9 cellular contexts compared by ENCODE assay signal in genomic region chr12:7972269-7972668, GRCh38. TPM values are rescaled to one million over a fixed set of nuclear protein-coding genes. Genes with fewer than 3 reads are reported as not detected.
DNase-seq lines count a peak whose midpoint lies in the region; ATAC-seq, FAIRE-seq and TF ChIP-seq lines count a peak whose summit lies in the region.
"Not testable (repeated sequence)": the region's sequence is repeated elsewhere in the genome, so short reads cannot be mapped to it uniquely, and the experiment has no call there.
"Had no signal": no experiment of that assay in that cellular context is flagged by ENCODE, and none has a peak within 500 bp of the region (broad histone marks: within the 10 kb centered on the region; RNA-seq: fewer than 3 reads in every experiment).

No MANE protein-coding gene starts in this region.

- not testable (repeated sequence) for H2AFZ ChIP-seq in HepG2 (ENCODE audit: low read length)

- not testable (repeated sequence) for H3K27me3 ChIP-seq in CD4-positive, CD25-positive, alpha-beta regulatory T cell (ENCODE audit: control insufficient read depth, insufficient read depth, low read length); HepG2 (ENCODE audit: control insufficient read depth in 1 of 2, insufficient read depth in 2 of 2, low read length in 2 of 2)

- not testable (repeated sequence) for H3K9ac ChIP-seq in HepG2 (ENCODE audit: insufficient read depth, low read depth, low read length)

- not testable (repeated sequence) for BruUV-seq in HepG2 (replicated peaks; lab: Mats Ljungman, UMichigan)

- H3K4me1 ChIP-seq in CD4-positive, CD25-positive, alpha-beta regulatory T cell (ENCODE audit: control insufficient read depth, insufficient read depth, low read length, poor library complexity, severe bottlenecking) = peaks cover 24% of the 10 kb centered on the region
- H3K4me1 ChIP-seq in HepG2 (ENCODE audit: insufficient read depth, low read length) = not testable (repeated sequence)

- not testable (repeated sequence) for H3K9me3 ChIP-seq in CD4-positive, CD25-positive, alpha-beta regulatory T cell (ENCODE audit: control insufficient read depth in 2 of 2, low read length in 2 of 2); HepG2 (ENCODE audit: low read length)

- peak in 1 of 3 donors; percentile 43 for DNase-seq in CD4-positive, CD25-positive, alpha-beta regulatory T cell
- DNase-seq in H54 (ENCODE audit: insufficient read length, low spot score); T-helper 2 cell treated with Interferon-gamma antibody and Interleukin-4, amounts not matched to agents 5 μg/mL and 100 μg/mL, for 36 hours (ENCODE audit: low spot score); activated T-cell treated with anti-CD3 and anti-CD28 coated beads, Interleukin-2, amount 50 U/mL, for 72 hours; HepG2 (ENCODE audit: low spot score); neural crest cell (ENCODE audit: low read depth, low spot score); type B pancreatic cell (ENCODE audit: extremely low spot score, unreplicated experiment): not testable (repeated sequence)

- in situ Hi-C loops in HepG2 (cut with HindIII; ENCODE audit: extremely low pct_ligation_motif_present, low pct_unique_long_range_greater_than_20kb) = not testable (repeated sequence)

- not testable (repeated sequence) for H3K36me3 ChIP-seq in CD4-positive, CD25-positive, alpha-beta regulatory T cell (ENCODE audit: control insufficient read depth, insufficient read depth, low read length); HepG2 (replicated peaks in 1 of 2; ENCODE audit: control insufficient read depth in 1 of 2, insufficient read depth in 2 of 2, low read length in 2 of 2)

- not testable (repeated sequence) for H4K20me1 ChIP-seq in HepG2 (ENCODE audit: insufficient read depth, low read length)

- WGBS in HepG2 (ENCODE audit: low lambda C conversion rate) = 36% methylated on average over 3 of the region's 9 CpGs

- H3K4me2 ChIP-seq in HepG2 (ENCODE audit: low read depth, low read length) = not testable (repeated sequence)

- CTCF ChIA-PET in HepG2 (lab: Yijun Ruan, JAX; ENCODE audit: low intra/inter-chr PET ratio, low total read pairs) = not testable (repeated sequence)

- TF ChIP-seq POLR2A in H54 (IDR thresholded peaks at IDR 0.05; ENCODE audit: low read depth, low read length); HepG2 (IDR thresholded peaks at IDR 0.05; ENCODE audit: insufficient read depth in 1 of 2, low read depth in 2 of 2, low read length in 2 of 2): not testable (repeated sequence)

- ATAC-seq in CD4-positive, CD25-positive, alpha-beta regulatory T cell (ENCODE audit: low read depth in 2 of 2) = peak; percentile 19 to 49
- ATAC-seq in activated T-cell treated with anti-CD3 and anti-CD28 coated beads, Interleukin-2, amount 50 U/mL, for 72 hours (replicated peaks in 1 of 2) = peak; percentile 29 to 70
- ATAC-seq in HepG2 = not testable (repeated sequence)

- H3K79me2 ChIP-seq in HepG2 (ENCODE audit: insufficient read depth, low read length) = not testable (repeated sequence)

- peaks cover 15 to 38% (median 27%) of the 10 kb centered on the region in 4 donors for H3K4me1 Mint-ChIP-seq in CD4-positive, CD25-positive, alpha-beta regulatory T cell
- H3K4me1 Mint-ChIP-seq in T-helper 2 cell treated with Interferon-gamma antibody and Interleukin-4, amounts not matched to agents 5 μg/mL and 100 μg/mL, for 36 hours (ENCODE audit: low read depth) = peaks cover 31% of the 10 kb centered on the region
- peaks cover 56% of the 10 kb centered on the region for H3K4me1 Mint-ChIP-seq in activated T-cell treated with anti-CD3 and anti-CD28 coated beads, Interleukin-2, amount 50 U/mL, for 72 hours (ENCODE audit: low read depth)
- H3K4me1 Mint-ChIP-seq in brain (peaks cover 68% of the 10 kb centered on the region), neural crest cell (peaks cover 41% of the 10 kb centered on the region)
- not testable (repeated sequence) for H3K4me1 Mint-ChIP-seq in type B pancreatic cell (ENCODE audit: unreplicated experiment)

- TF ChIP-seq EP300 in HepG2 (IDR thresholded peaks at IDR 0.05; ENCODE audit: low read depth in 2 of 2, low read length in 2 of 2); HepG2 (CRISPR knock-in tag; IDR thresholded peaks at IDR 0.05; ENCODE audit: borderline replicate concordance): not testable (repeated sequence)

- H3K36me3 Mint-ChIP-seq in CD4-positive, CD25-positive, alpha-beta regulatory T cell; activated T-cell treated with anti-CD3 and anti-CD28 coated beads, Interleukin-2, amount 50 U/mL, for 72 hours (ENCODE audit: insufficient read depth in 2 of 2); neural crest cell (ENCODE audit: low read depth): not testable (repeated sequence)
- peaks cover 14% of the 10 kb centered on the region for H3K36me3 Mint-ChIP-seq in T-helper 2 cell treated with Interferon-gamma antibody and Interleukin-4, amounts not matched to agents 5 μg/mL and 100 μg/mL, for 36 hours (ENCODE audit: low read depth)
- H3K36me3 Mint-ChIP-seq in brain (peaks cover 16% of the 10 kb centered on the region), type B pancreatic cell (peaks cover 11% of the 10 kb centered on the region)

- H3K4me3 ChIP-seq in CD4-positive, CD25-positive, alpha-beta regulatory T cell (ENCODE audit: low read depth, low read length) = peak overlapping the region; percentile 47
- not testable (repeated sequence) for H3K4me3 ChIP-seq in HepG2 (replicated peaks in 1 of 3; ENCODE audit: insufficient read depth in 1 of 3, low read depth in 2 of 3, low read length in 3 of 3)

- TF ChIP-seq CTCF in brain (conservative IDR thresholded peaks at IDR 0.05); HepG2 (CRISPR knock-in tag; IDR thresholded peaks at IDR 0.05); neural crest cell (conservative IDR thresholded peaks at IDR 0.05); type B pancreatic cell (conservative IDR thresholded peaks at IDR 0.05): not testable (repeated sequence)

- intact Hi-C loops in HepG2 (cut with micrococcal nuclease; ENCODE audit: unreplicated experiment) = not testable (repeated sequence)

- H3K27me3 Mint-ChIP-seq in CD4-positive, CD25-positive, alpha-beta regulatory T cell; T-helper 2 cell treated with Interferon-gamma antibody and Interleukin-4, amounts not matched to agents 5 μg/mL and 100 μg/mL, for 36 hours (ENCODE audit: low read depth); activated T-cell treated with anti-CD3 and anti-CD28 coated beads, Interleukin-2, amount 50 U/mL, for 72 hours (ENCODE audit: low read depth); brain; neural crest cell (ENCODE audit: low read depth); type B pancreatic cell: not testable (repeated sequence)

- TF ChIP-seq RAD21 in HepG2 (CRISPR knock-in tag; IDR thresholded peaks at IDR 0.05) = not testable (repeated sequence)

- POLR2A ChIA-PET in HepG2 (lab: Yijun Ruan, JAX) = not testable (repeated sequence)

- peak overlapping the region; percentile 61 to 90 (median 89) for H3K27ac Mint-ChIP-seq in CD4-positive, CD25-positive, alpha-beta regulatory T cell
- H3K27ac Mint-ChIP-seq in T-helper 2 cell treated with Interferon-gamma antibody and Interleukin-4, amounts not matched to agents 5 μg/mL and 100 μg/mL, for 36 hours = peak overlapping the region; percentile 85
- H3K27ac Mint-ChIP-seq in activated T-cell treated with anti-CD3 and anti-CD28 coated beads, Interleukin-2, amount 50 U/mL, for 72 hours = peak overlapping the region; percentile 87
- H3K27ac Mint-ChIP-seq in brain (peak overlapping the region in 3 of 5 experiments; percentile 41 to 92 (median 61)), type B pancreatic cell (peak overlapping the region; percentile 80)
- not testable (repeated sequence) for H3K27ac Mint-ChIP-seq in neural crest cell (ENCODE audit: unreplicated experiment)

- H3K4me3 Mint-ChIP-seq in CD4-positive, CD25-positive, alpha-beta regulatory T cell = peak overlapping the region; percentile 64 to 96 (median 82)
- peak overlapping the region; percentile 81 for H3K4me3 Mint-ChIP-seq in T-helper 2 cell treated with Interferon-gamma antibody and Interleukin-4, amounts not matched to agents 5 μg/mL and 100 μg/mL, for 36 hours
- peak overlapping the region; percentile 80 to 88 for H3K4me3 Mint-ChIP-seq in activated T-cell treated with anti-CD3 and anti-CD28 coated beads, Interleukin-2, amount 50 U/mL, for 72 hours
- peak overlapping the region; percentile 38 to 72 (median 64) for H3K4me3 Mint-ChIP-seq in brain
- peak overlapping the region; percentile 38 for H3K4me3 Mint-ChIP-seq in neural crest cell
- peak overlapping the region; percentile 69 for H3K4me3 Mint-ChIP-seq in type B pancreatic cell

- not testable (repeated sequence) for H3K9me3 Mint-ChIP-seq in CD4-positive, CD25-positive, alpha-beta regulatory T cell; T-helper 2 cell treated with Interferon-gamma antibody and Interleukin-4, amounts not matched to agents 5 μg/mL and 100 μg/mL, for 36 hours; activated T-cell treated with anti-CD3 and anti-CD28 coated beads, Interleukin-2, amount 50 U/mL, for 72 hours; neural crest cell; type B pancreatic cell
- peaks cover 6 to 28% (median 10%) of the 10 kb centered on the region in 5 experiments for H3K9me3 Mint-ChIP-seq in brain

- peak; percentile 53 for FAIRE-seq in H54 (lab: Jason Lieb, UNC)
- FAIRE-seq in HepG2 (lab: Jason Lieb, UNC) = peak; percentile 40

- H3K27ac ChIP-seq in CD4-positive, CD25-positive, alpha-beta regulatory T cell (ENCODE audit: insufficient read depth, low read length, poor library complexity, severe bottlenecking) = peak overlapping the region; percentile 47
- H3K27ac ChIP-seq in HepG2 (ENCODE audit: extremely low read length, insufficient read depth, low read length) = not testable (repeated sequence)

RNA-seq across cellular contexts. Expression of gene SLC2A3, which starts 36.3 kb away (rescaled TPM):
- 947 TPM for total RNA-seq in CD4-positive, CD25-positive, alpha-beta regulatory T cell
- 100 to 1,000 TPM in 3 of 4 donors, 10 to 100 TPM in 1; 96.9 to 128 (median 103) TPM for polyA plus RNA-seq in CD4-positive, CD25-positive, alpha-beta regulatory T cell
- total RNA-seq in activated T-cell treated with anti-CD3 and anti-CD28 coated beads, Interleukin-2, amount 50 U/mL, for 72 hours = 100 to 1,000 TPM; 312 to 509 TPM
- polyA plus RNA-seq in brain (ENCODE audit: insufficient read depth, low read depth, low replicate concordance) = 19.7 TPM
- total RNA-seq in HepG2 (2016; rRNA removed; fragmentation: Illumina TruSeq; extraction: Trizol) = 22.6 and 39.3 TPM in 2 replicates
- total RNA-seq in HepG2 (2016; cell fraction: cytosol; rRNA removed; fragmentation: Illumina TruSeq; extraction: Trizol; ENCODE audit: low read depth) = 4.1 and 6.1 TPM in 2 replicates
- 23.5 and 38.0 TPM in 2 replicates for total RNA-seq in HepG2 (2016; cell fraction: insoluble cytoplasmic fraction; rRNA removed; fragmentation: Illumina TruSeq; extraction: Trizol)
- total RNA-seq in HepG2 (2016; cell fraction: membrane; rRNA removed; fragmentation: Illumina TruSeq; extraction: Trizol) = 8.7 and 10.8 TPM in 2 replicates
- 44.8 and 53.2 TPM in 2 replicates for total RNA-seq in HepG2 (2016; cell fraction: nucleus; rRNA removed; fragmentation: Illumina TruSeq; extraction: Trizol)
- polyA plus RNA-seq in HepG2 (2011; rRNA removed) = 282 and 580 TPM in 2 replicates
- 309 and 461 TPM in 2 replicates for polyA plus RNA-seq in HepG2 (2011; cell fraction: cytosol; rRNA removed)
- polyA plus RNA-seq in HepG2 (2011; cell fraction: nucleus; rRNA removed) = 109 and 185 TPM in 2 replicates
- 113 and 491 TPM in 2 replicates for polyA plus RNA-seq in HepG2 (2012)
- 1.8 and 2.1 TPM in 2 replicates for polyA plus RNA-seq in HepG2 (2016; cell fraction: cytosol; fragmentation: Illumina TruSeq; extraction: Trizol; ENCODE audit: low read depth)
- polyA plus RNA-seq in HepG2 (2016; cell fraction: insoluble cytoplasmic fraction; fragmentation: Illumina TruSeq; extraction: Trizol; ENCODE audit: low read depth) = 10.2 and 12.0 TPM in 2 replicates
- 3.1 and 4.6 TPM in 2 replicates for polyA plus RNA-seq in HepG2 (2016; cell fraction: membrane; fragmentation: Illumina TruSeq; extraction: Trizol; ENCODE audit: low read depth)
- 49.3 and 51.9 TPM in 2 replicates for polyA plus RNA-seq in HepG2 (2016; cell fraction: nucleus; fragmentation: Illumina TruSeq; extraction: Trizol; ENCODE audit: insufficient read depth, low read depth)
- 79.9 and 1,387 TPM in 2 replicates for polyA minus RNA-seq in HepG2 (2011; rRNA and poly(A)+ RNA removed; ENCODE audit: low replicate concordance)
- polyA minus RNA-seq in HepG2 (2011; cell fraction: cytosol; rRNA and poly(A)+ RNA removed) = 227 and 431 TPM in 2 replicates
- polyA minus RNA-seq in HepG2 (2011; cell fraction: nucleus; rRNA and poly(A)+ RNA removed) = 200 and 331 TPM in 2 replicates
- 50.6 and 52.2 TPM in 2 replicates for total RNA-seq in neural crest cell
- 214 and 2,005 TPM in 2 replicates for total RNA-seq in type B pancreatic cell (ENCODE audit: low replicate concordance)
- total RNA-seq: PC-3 had no signal
